ENCODE assay signal across 8 cellular contexts in genomic region chr3:49410844-49411549, GRCh38. TPM values are rescaled to one million over a fixed set of nuclear protein-coding genes. Genes with fewer than 3 reads are reported as not detected.
DNase-seq lines count a peak whose midpoint lies in the region; ATAC-seq and TF ChIP-seq lines count a peak whose summit lies in the region.

No MANE protein-coding gene starts in this region.

- peak overlapping the region; percentile 88 to 100 for H3K18ac ChIP-seq in mesenchymal stem cell (ENCODE audit: low read depth in 1 of 2, low read length in 2 of 2)

- peak overlapping the region; percentile 65 to 84 for H3K14ac ChIP-seq in mesenchymal stem cell (ENCODE audit: low read length in 2 of 2)

- H2BK5ac ChIP-seq in mesenchymal stem cell (ENCODE audit: low read depth, low read length, poor library complexity, severe bottlenecking) = peak overlapping the region; percentile 34

- peak overlapping the region; percentile 97 for H2BK120ac ChIP-seq in mesenchymal stem cell (ENCODE audit: low read depth, low read length)

- H3K23ac ChIP-seq in mesenchymal stem cell (ENCODE audit: low read length in 2 of 2) = peak overlapping the region in 1 of 2 experiments; percentile 57

- no peak overlapping the region for H2AK5ac ChIP-seq in mesenchymal stem cell (ENCODE audit: low read length, severe bottlenecking)

- H4K91ac ChIP-seq in mesenchymal stem cell (ENCODE audit: low read length) = peak overlapping the region; percentile 90

- H3K79me1 ChIP-seq in mesenchymal stem cell (replicated peaks; ENCODE audit: low read length, poor library complexity, severe bottlenecking) = peaks cover 20% of the 10 kb centered on the region

- H3K36me3 ChIP-seq in A673 (ENCODE audit: insufficient read depth, low read length, poor library complexity, severe bottlenecking) (no peaks in the 10 kb centered on the region), breast epithelium (no peaks in the 10 kb centered on the region), mesenchymal stem cell (ENCODE audit: control insufficient read depth in 1 of 2, insufficient read depth in 2 of 2, low read depth in 1 of 2, low read length in 2 of 2) (peaks cover 11 to 21% of the 10 kb centered on the region in 2 experiments), vagina (no peaks in the 10 kb centered on the region)

- TF ChIP-seq POLR2A in breast epithelium (IDR thresholded peaks at IDR 0.05) (no peak), vagina (IDR thresholded peaks at IDR 0.05) (no peak)

- H3K9me3 ChIP-seq in A673 (ENCODE audit: low read depth, low read length, poor library complexity, severe bottlenecking) (no peaks in the 10 kb centered on the region), breast epithelium (no peaks in the 10 kb centered on the region), mesenchymal stem cell (ENCODE audit: control insufficient read depth, low read length) (no peaks in the 10 kb centered on the region), vagina (no peaks in the 10 kb centered on the region)

- no TSS peak for BruUV-seq in A673 (replicated peaks; lab: Mats Ljungman, UMichigan)

- H2BK12ac ChIP-seq in mesenchymal stem cell (ENCODE audit: low read length in 2 of 2) = no peak overlapping the region

- H3K27ac ChIP-seq in A673 (ENCODE audit: low read depth, low read length, poor library complexity, severe bottlenecking) = peak overlapping the region; percentile 91
- H3K27ac ChIP-seq in breast epithelium = peak overlapping the region; percentile 99
- peak overlapping the region; percentile 41 for H3K27ac ChIP-seq in mesenchymal stem cell (ENCODE audit: low read length, poor library complexity, severe bottlenecking)
- H3K27ac ChIP-seq in vagina = peak overlapping the region; percentile 95

- H2AFZ ChIP-seq in mesenchymal stem cell (ENCODE audit: low read depth, low read length) = no peak overlapping the region

- intact Hi-C loops in A673 (cut with micrococcal nuclease; ENCODE audit: unreplicated experiment) = loop anchor here (10.0 kb wide), 1 partner anchor 56 kb away; the partner anchor contains the start of gene GPX1
- intact Hi-C loops in breast epithelium (cut with DNase I; ENCODE audit: low total_unique reads) = no loop called here
- intact Hi-C loops in vagina (cut with DNase I) = no loop called here

- H3K4me2 ChIP-seq in mesenchymal stem cell (ENCODE audit: low read length, poor library complexity, severe bottlenecking) = peak overlapping the region; percentile 74

- peak overlapping the region; percentile 84 for H3K4me3 ChIP-seq in A673 (ENCODE audit: low read depth, low read length, poor library complexity, severe bottlenecking)
- H3K4me3 ChIP-seq in breast epithelium = peak overlapping the region; percentile 90 to 98 (median 92)
- H3K4me3 ChIP-seq in mesenchymal stem cell (ENCODE audit: insufficient read depth in 1 of 2, low read depth in 1 of 2, low read length in 2 of 2) = peak overlapping the region; percentile 93 to 97
- H3K4me3 ChIP-seq in vagina = peak overlapping the region; percentile 87 to 89

- no peak overlapping the region for H4K8ac ChIP-seq in mesenchymal stem cell (ENCODE audit: low read length)

- H3K4ac ChIP-seq in mesenchymal stem cell (ENCODE audit: low read depth in 1 of 2, low read length in 2 of 2) = peak overlapping the region; percentile 62 to 82

- TF ChIP-seq CTCF in A673 (conservative IDR thresholded peaks at IDR 0.05; ENCODE audit: low read depth, low read length) (no peak), breast epithelium (IDR thresholded peaks at IDR 0.05) (no peak), vagina (IDR thresholded peaks at IDR 0.05) (no peak)

- no peaks in the 10 kb centered on the region for H3K27me3 ChIP-seq in A673 (replicated peaks; ENCODE audit: insufficient read depth, low read depth, low read length, poor library complexity)
- no peaks in the 10 kb centered on the region for H3K27me3 ChIP-seq in breast epithelium
- H3K27me3 ChIP-seq in mesenchymal stem cell (ENCODE audit: control insufficient read depth in 1 of 2, insufficient read depth in 1 of 2, low read length in 2 of 2) = no peaks in the 10 kb centered on the region
- H3K27me3 ChIP-seq in vagina = no peaks in the 10 kb centered on the region

- H3K9ac ChIP-seq in mesenchymal stem cell (ENCODE audit: low read length) = peak overlapping the region; percentile 96

- DNase-seq in A673 (ENCODE audit: low spot score) (peak; percentile 6), breast epithelium (ENCODE audit: low spot score in 2 of 2) (peak in 1 of 2 donors; percentile 53), mesenchymal stem cell (peak; percentile 38), vagina (ENCODE audit: extremely low spot score in 2 of 2) (no peak), NCI-H774 (lab: John Stamatoyannopoulos, UW) (no peak), Kasumi-1 (lab: John Stamatoyannopoulos, UW) (no peak)

- peak; percentile 12 for ATAC-seq in HG03095 (IDR thresholded peaks at IDR 0.05; ENCODE audit: unreplicated experiment)
- ATAC-seq in HG02623 (IDR thresholded peaks at IDR 0.05; ENCODE audit: unreplicated experiment) = no peak

- H3K4me1 ChIP-seq in A673 (ENCODE audit: insufficient read depth, low read length, poor library complexity, severe bottlenecking) (no peaks in the 10 kb centered on the region), breast epithelium (peaks cover 7 to 25% of the 10 kb centered on the region in 2 donors), mesenchymal stem cell (ENCODE audit: control insufficient read depth, insufficient read depth, low read depth, low read length) (peaks cover 22% of the 10 kb centered on the region), vagina (peaks cover 70% of the 10 kb centered on the region)

- peak overlapping the region; percentile 15 for H2BK15ac ChIP-seq in mesenchymal stem cell (ENCODE audit: low read depth, poor library complexity, severe bottlenecking)

- WGBS in mesenchymal stem cell = 1% methylated on average over 31 of the region's 35 CpGs

- POLR2A ChIA-PET in A673 (lab: Charles Lee; ENCODE audit: low non-redundant PET) = no interaction called here

- CTCF ChIA-PET in A673 (lab: Charles Lee) = no interaction called here

RNA-seq across cellular contexts. Expression of gene RHOA, which starts 0.8 kb away (rescaled TPM):
- total RNA-seq in A673 (2021) (194 and 198 TPM in 2 replicates), breast epithelium (100 to 1,000 TPM; 314 to 686 (median 317) TPM), vagina (377 TPM)
- 552 TPM for polyA plus RNA-seq in mesenchymal stem cell (2013, experiment 1 of 2)
- 568 TPM for polyA plus RNA-seq in mesenchymal stem cell (2013, experiment 2 of 2)

RNA-seq across cellular contexts. Expression of gene TCTA, which starts 1.2 kb away (rescaled TPM):
- 11.6 and 12.0 TPM in 2 replicates for total RNA-seq in A673 (2021)
- total RNA-seq in breast epithelium = 10 to 100 TPM; 22.6 to 29.0 (median 25.9) TPM
- polyA plus RNA-seq in mesenchymal stem cell (2013, experiment 1 of 2) = 12.8 TPM
- polyA plus RNA-seq in mesenchymal stem cell (2013, experiment 2 of 2) = 13.2 TPM
- 16.7 TPM for total RNA-seq in vagina

RNA-seq across cellular contexts. Expression of gene AMT, which starts 11.3 kb away (rescaled TPM):
- 1.3 and 2.1 TPM in 2 replicates for total RNA-seq in A673 (2021)
- total RNA-seq in breast epithelium = 1 to 10 TPM; 2.7 to 8.3 (median 3.6) TPM
- polyA plus RNA-seq in mesenchymal stem cell (2013, experiment 1 of 2) = 4.1 TPM
- 3.9 TPM for polyA plus RNA-seq in mesenchymal stem cell (2013, experiment 2 of 2)
- total RNA-seq in vagina = 6.1 TPM

RNA-seq across cellular contexts. Expression of gene NICN1, which starts 18.1 kb away (rescaled TPM):
- total RNA-seq in A673 (2021) (2.9 and 6.8 TPM in 2 replicates), breast epithelium (10 to 100 TPM in 1 of 3 donors, 1 to 10 TPM in 2; 4.5 to 14.0 (median 5.2) TPM), vagina (5.9 TPM)
- polyA plus RNA-seq in mesenchymal stem cell (2013, experiment 1 of 2) = 13.1 TPM
- polyA plus RNA-seq in mesenchymal stem cell (2013, experiment 2 of 2) = 13.2 TPM

RNA-seq across cellular contexts. Expression of gene GPX1, which starts 52.8 kb away (rescaled TPM):
- total RNA-seq in A673 (2021) = 122 and 128 TPM in 2 replicates
- 100 to 1,000 TPM; 205 to 653 (median 275) TPM for total RNA-seq in breast epithelium
- polyA plus RNA-seq in mesenchymal stem cell (2013, experiment 1 of 2) = 356 TPM
- 358 TPM for polyA plus RNA-seq in mesenchymal stem cell (2013, experiment 2 of 2)
- 326 TPM for total RNA-seq in vagina

Comparison
In these comparisons a context has a peak if more than half of its experiments do, and no peak if none do; other contexts are left out.
1. DNase-seq: peak in A673 (single experiment) and mesenchymal stem cell (single experiment); none in vagina (0 of 2), NCI-H774 (single experiment) and Kasumi-1 (0 of 2).
2. H3K27ac ChIP-seq: peak in every context shown above with its lines; median percentile 99 in breast epithelium; 95 in vagina; 91 in A673; 41 in mesenchymal stem cell.
3. Peak in every context shown above with its lines, with median percentiles within 50 percentile points of each other: H3K4me3 ChIP-seq.